Comparison of ENCODE assay signal across 1 cellular context in genomic region chr9:128007566-128008138, GRCh38.
TF ChIP-seq lines count a peak whose summit lies in the region.

No MANE protein-coding gene starts in this region.

TF ChIP-seq in GM23338, 12 proteins besides CTCF, POLR2A, EP300 and RAD21:
- TF ChIP-seq ZNF462 (CRISPR knock-in tag; IDR thresholded peaks at IDR 0.05) (no peak), CREB1 (CRISPR knock-in tag; IDR thresholded peaks at IDR 0.05; ENCODE audit: low read depth) (no peak), JUNB (IDR thresholded peaks at IDR 0.05; ENCODE audit: unreplicated experiment) (no peak), EZH2phosphoT487 (IDR thresholded peaks at IDR 0.05; ENCODE audit: unreplicated experiment) (no peak), REST (IDR thresholded peaks at IDR 0.05; ENCODE audit: unreplicated experiment) (no peak), ETS1 (IDR thresholded peaks at IDR 0.05) (no peak), NANOG (IDR thresholded peaks at IDR 0.05; ENCODE audit: borderline replicate concordance) (no peak), POLR2AphosphoS5 (IDR thresholded peaks at IDR 0.05; ENCODE audit: low read depth) (no peak), EZH2 (IDR thresholded peaks at IDR 0.05; ENCODE audit: low read depth, unreplicated experiment) (no peak), ZNF331 (CRISPR knock-in tag; IDR thresholded peaks at IDR 0.05; ENCODE audit: low read depth) (no peak)
